ENCODE assay signal across 3 cellular contexts in genomic region chr17:38334480-38335364, GRCh38.
TF ChIP-seq lines count a peak whose summit lies in the region.

No MANE protein-coding gene starts in this region.

TF ChIP-seq in SK-N-SH, 30 proteins besides CTCF, POLR2A, EP300 and RAD21:
- no peak for TF ChIP-seq NRF1 (IDR thresholded peaks at IDR 0.05; ENCODE audit: low read depth, low read length)
- TF ChIP-seq RCOR1 (IDR thresholded peaks at IDR 0.05; ENCODE audit: low read length): no peak
- TF ChIP-seq FOXM1 (IDR thresholded peaks at IDR 0.05; ENCODE audit: low read depth): no peak

TF ChIP-seq in SK-N-SH treated with all-trans-retinoic acid at 6 μM for 48 hours, 23 proteins besides CTCF, POLR2A, EP300 and RAD21:
- TF ChIP-seq ZNF565 (CRISPR knock-in tag; conservative IDR thresholded peaks at IDR 0.05; ENCODE audit: low read depth) (no peak), ZNF8 (CRISPR knock-in tag; IDR thresholded peaks at IDR 0.05) (no peak), ARNTL (CRISPR knock-in tag; IDR thresholded peaks at IDR 0.05; ENCODE audit: borderline replicate concordance, low read depth) (no peak), ISL1 (CRISPR knock-in tag; IDR thresholded peaks at IDR 0.05) (no peak), TOX (CRISPR knock-in tag; IDR thresholded peaks at IDR 0.05; ENCODE audit: borderline replicate concordance) (no peak)
- TF ChIP-seq, protein P1, sequence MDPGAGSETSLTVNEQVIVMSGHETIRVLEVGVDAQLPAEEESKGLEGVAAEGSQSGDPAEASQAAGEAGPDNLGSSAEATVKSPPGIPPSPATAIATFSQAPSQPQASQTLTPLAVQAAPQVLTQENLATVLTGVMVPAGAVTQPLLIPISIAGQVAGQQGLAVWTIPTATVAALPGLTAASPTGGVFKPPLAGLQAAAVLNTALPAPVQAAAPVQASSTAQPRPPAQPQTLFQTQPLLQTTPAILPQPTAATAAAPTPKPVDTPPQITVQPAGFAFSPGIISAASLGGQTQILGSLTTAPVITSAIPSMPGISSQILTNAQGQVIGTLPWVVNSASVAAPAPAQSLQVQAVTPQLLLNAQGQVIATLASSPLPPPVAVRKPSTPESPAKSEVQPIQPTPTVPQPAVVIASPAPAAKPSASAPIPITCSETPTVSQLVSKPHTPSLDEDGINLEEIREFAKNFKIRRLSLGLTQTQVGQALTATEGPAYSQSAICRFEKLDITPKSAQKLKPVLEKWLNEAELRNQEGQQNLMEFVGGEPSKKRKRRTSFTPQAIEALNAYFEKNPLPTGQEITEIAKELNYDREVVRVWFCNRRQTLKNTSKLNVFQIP (CRISPR knock-in tag; IDR thresholded peaks at IDR 0.05; ENCODE audit: borderline replicate concordance, low read depth): no peak

TF ChIP-seq in H1, 55 proteins besides CTCF, POLR2A, EP300 and RAD21:
- TF ChIP-seq HDAC2 (IDR thresholded peaks at IDR 0.05; ENCODE audit: borderline replicate concordance in 1 of 2, low read depth in 2 of 2, low read length in 2 of 2): no peak
- no peak for TF ChIP-seq TBP (IDR thresholded peaks at IDR 0.05; ENCODE audit: low read depth, low read length)
- no peak for TF ChIP-seq EZH2 (IDR thresholded peaks at IDR 0.05; ENCODE audit: low read depth, low read length, severe bottlenecking)
- TF ChIP-seq TAF1 (IDR thresholded peaks at IDR 0.05; ENCODE audit: low read depth, low read length): no peak
- TF ChIP-seq SP1 (IDR thresholded peaks at IDR 0.05; ENCODE audit: low read depth, low read length): no peak
- no peak for TF ChIP-seq CEBPB (IDR thresholded peaks at IDR 0.05; ENCODE audit: low read depth, low read length)
- no peak for TF ChIP-seq PHF8 (conservative IDR thresholded peaks at IDR 0.05; ENCODE audit: low read depth, low read length)
- no peak for TF ChIP-seq SIRT6 (IDR thresholded peaks at IDR 0.05; ENCODE audit: low read length)
- no peak for TF ChIP-seq BCL11A (IDR thresholded peaks at IDR 0.05; ENCODE audit: low read depth in 2 of 2, low read length in 2 of 2)
- no peak for TF ChIP-seq CBX5 (IDR thresholded peaks at IDR 0.05; ENCODE audit: low read depth, low read length)
- no peak for TF ChIP-seq SAP30 (IDR thresholded peaks at IDR 0.05; ENCODE audit: insufficient read depth, insufficient replicate concordance, low read length)
- TF ChIP-seq CHD1 (IDR thresholded peaks at IDR 0.05; ENCODE audit: low read depth, low read length): no peak
- no peak for TF ChIP-seq MAFK (IDR thresholded peaks at IDR 0.05; ENCODE audit: low read depth, low read length)
- TF ChIP-seq GTF2F1 (IDR thresholded peaks at IDR 0.05; ENCODE audit: borderline replicate concordance, low read depth, low read length): no peak
- TF ChIP-seq POU5F1 (IDR thresholded peaks at IDR 0.05; ENCODE audit: low read depth, low read length): no peak
- no peak for TF ChIP-seq KDM5A (IDR thresholded peaks at IDR 0.05; ENCODE audit: low read length)
TF ChIP-seq in H1: peak in this region for 0.
